11 cellular contexts compared by ENCODE assay signal in genomic region chr1:55288245-55288644, GRCh38.
DNase-seq lines count a peak whose midpoint lies in the region; ATAC-seq and TF ChIP-seq lines count a peak whose summit lies in the region.
"Had no signal": no experiment of that assay in that cellular context is flagged by ENCODE, and none has a peak within 500 bp of the region (broad histone marks: within the 10 kb centered on the region; RNA-seq: fewer than 3 reads in every experiment).

No MANE protein-coding gene starts in this region.

- no peak for TF ChIP-seq EP300 in stomach (IDR thresholded peaks at IDR 0.05)

- no peaks in the 10 kb centered on the region for H3K36me3 ChIP-seq in stomach

- TF ChIP-seq CTCF in fibroblast of villous mesenchyme (IDR thresholded peaks at IDR 0.05; ENCODE audit: insufficient read depth, low read depth, low read length) = no peak
- TF ChIP-seq CTCF in stomach (IDR thresholded peaks at IDR 0.05) = no peak

- intact Hi-C loops in stomach (cut with DNase I; ENCODE audit: low total_unique reads) = loop anchor here (10.0 kb wide), 1 partner anchor 1297 kb away; no protein-coding TSS in a partner anchor

- peaks cover 0 to 4% (median 0%) of the 10 kb centered on the region in 4 donors for H3K4me1 ChIP-seq in stomach

- no peaks in the 10 kb centered on the region for H3K9me3 ChIP-seq in stomach
- H3K9me3 ChIP-seq: mucosa of descending colon had no signal

- no peaks in the 10 kb centered on the region for H3K27me3 ChIP-seq in stomach

- in situ Hi-C loops in KBM-7 (cut with MboI; ENCODE audit: low pct_unique_long_range_greater_than_20kb, low sequenced_read_pairs) = no loop called here

- peak; percentile 80 for DNase-seq in fibroblast of villous mesenchyme (ENCODE audit: low read depth)
- no peak for DNase-seq in 8988T
- no peak for DNase-seq in activated naive CD4-positive, alpha-beta T cell (lab: John Stamatoyannopoulos, UW)
- no peak for DNase-seq in stomach
- DNase-seq in KBM-7 = no peak
- DNase-seq: cortex of kidney, mucosa of descending colon, NCI-H226 had no signal

- H3K4me3 ChIP-seq in fibroblast of villous mesenchyme (ENCODE audit: low read depth, low read length) (peak overlapping the region; percentile 26), stomach (no peak overlapping the region)
- H3K4me3 ChIP-seq: mucosa of descending colon had no signal

- ATAC-seq in GM18502 (IDR thresholded peaks at IDR 0.05; ENCODE audit: poor library complexity, unreplicated experiment) = peak; percentile 86
- peak; percentile 94 for ATAC-seq in GM21381 (IDR thresholded peaks at IDR 0.05; ENCODE audit: unreplicated experiment)
- peak; percentile 86 for ATAC-seq in HG03196 (IDR thresholded peaks at IDR 0.05; ENCODE audit: unreplicated experiment)

- WGBS in stomach, 5 donors = 70 to 84% (median 82%) methylated on average over 12 to 13 of the region's 13 CpGs

- no peak overlapping the region for H3K27ac ChIP-seq in stomach

- TF ChIP-seq POLR2A in stomach (IDR thresholded peaks at IDR 0.05) = no peak
